8 cellular contexts compared by ENCODE assay signal in the genomic region with DNA sequence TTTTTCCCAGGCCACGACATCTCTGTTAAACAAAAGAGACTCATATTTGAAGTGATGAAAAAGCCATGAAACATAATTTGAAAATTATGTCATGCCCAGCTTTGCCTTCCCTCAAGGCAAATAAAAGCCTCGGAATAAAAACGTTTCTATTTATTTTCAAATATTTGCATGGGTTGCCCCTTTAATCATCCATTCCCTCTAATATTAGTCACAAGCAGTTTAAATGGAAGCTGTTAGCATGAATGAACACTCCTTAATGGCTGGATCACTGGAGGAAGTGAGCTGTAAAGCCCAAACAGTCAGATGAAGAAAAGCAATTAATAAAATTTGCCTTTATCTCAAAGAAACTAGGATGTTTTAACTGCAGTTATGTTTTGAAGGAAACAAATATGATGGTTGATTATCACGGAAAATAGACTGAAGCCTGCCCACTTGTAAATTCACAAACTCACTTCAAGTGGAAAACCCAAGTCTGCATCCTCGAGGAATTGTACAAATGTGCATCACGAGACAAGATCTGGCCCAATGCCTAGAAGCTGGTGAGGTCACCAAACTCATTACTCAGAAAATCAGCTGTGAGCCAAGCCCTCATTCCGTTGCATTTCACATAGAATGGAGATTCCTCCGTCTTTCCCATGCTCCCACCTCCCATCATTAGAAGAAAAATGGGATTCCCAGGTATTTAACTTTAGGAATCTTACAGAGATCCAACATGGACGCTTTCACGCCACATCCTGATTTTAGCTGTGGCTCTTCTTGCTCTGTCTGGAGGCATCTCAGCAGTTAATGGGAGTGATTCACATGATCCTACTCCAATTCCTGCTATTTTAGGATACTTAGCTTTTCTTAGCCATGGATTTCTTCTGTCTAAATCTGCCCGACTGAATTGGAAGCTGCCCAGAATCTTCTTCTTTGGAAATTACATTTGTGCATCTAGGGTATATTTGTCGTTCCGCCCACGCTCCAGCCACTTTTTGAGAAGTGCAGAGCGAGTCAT.
DNase-seq lines count a peak whose midpoint lies in the region; ATAC-seq and TF ChIP-seq lines count a peak whose summit lies in the region.

No MANE protein-coding gene starts in this region.

- H3K27me3 Mint-ChIP-seq in stimulated activated naive CD8-positive, alpha-beta T cell treated with anti-CD3 and anti-CD28 coated beads, Interleukin-15, amount 100 ng/mL, for 72 hours = peaks cover 31% of the 10 kb centered on the region
- H3K27me3 Mint-ChIP-seq in nephron progenitor cell (ENCODE audit: low read depth, poor library complexity) = peaks cover 12% of the 10 kb centered on the region

- DNase-seq in GOT3 (lab: John Stamatoyannopoulos, UW) (peak; percentile 39), amygdala (lab: John Stamatoyannopoulos, UW) (peak in 49 of 56 donors; percentile 5 to 86 (median 39)), left cardiac atrium (peak; percentile 76), skeletal muscle cell (ENCODE audit: low read depth) (peak; percentile 77), OCI-M1 (lab: John Stamatoyannopoulos, UW) (no peak), NCI-H2107 treated with DMSO at 0.1 percent for 48 hours (lab: John Stamatoyannopoulos, UW; ENCODE audit: unreplicated experiment) (no peak), nephron progenitor cell (no peak)
- DNase-seq in stimulated activated naive CD8-positive, alpha-beta T cell treated with anti-CD3 and anti-CD28 coated beads, Interleukin-15, amount 100 ng/mL, for 72 hours = no peak

- no peaks in the 10 kb centered on the region for H3K36me3 Mint-ChIP-seq in nephron progenitor cell (ENCODE audit: low read depth)

- H3K9me3 Mint-ChIP-seq in stimulated activated naive CD8-positive, alpha-beta T cell treated with anti-CD3 and anti-CD28 coated beads, Interleukin-15, amount 100 ng/mL, for 72 hours = peaks cover 0 to under 1% of the 10 kb centered on the region in 2 donors
- H3K9me3 Mint-ChIP-seq in nephron progenitor cell = no peaks in the 10 kb centered on the region

- H3K4me1 Mint-ChIP-seq in stimulated activated naive CD8-positive, alpha-beta T cell treated with anti-CD3 and anti-CD28 coated beads, Interleukin-15, amount 100 ng/mL, for 72 hours = no peaks in the 10 kb centered on the region
- H3K4me1 Mint-ChIP-seq in nephron progenitor cell = no peaks in the 10 kb centered on the region

- peak; percentile 81 to 89 for ATAC-seq in left cardiac atrium
- no peak for ATAC-seq in stimulated activated naive CD8-positive, alpha-beta T cell treated with anti-CD3 and anti-CD28 coated beads, Interleukin-15, amount 100 ng/mL, for 72 hours

- intact Hi-C loops in left cardiac atrium (cut with DNase I) = no loop called here

- TF ChIP-seq CTCF in nephron progenitor cell (IDR thresholded peaks at IDR 0.05) = no peak

- no peak overlapping the region for H3K27ac Mint-ChIP-seq in stimulated activated naive CD8-positive, alpha-beta T cell treated with anti-CD3 and anti-CD28 coated beads, Interleukin-15, amount 100 ng/mL, for 72 hours
- no peak overlapping the region for H3K27ac Mint-ChIP-seq in nephron progenitor cell

- no peak overlapping the region for H3K4me3 Mint-ChIP-seq in stimulated activated naive CD8-positive, alpha-beta T cell treated with anti-CD3 and anti-CD28 coated beads, Interleukin-15, amount 100 ng/mL, for 72 hours
- no peak overlapping the region for H3K4me3 Mint-ChIP-seq in nephron progenitor cell

- H3K4me3 ChIP-seq in skeletal muscle cell (ENCODE audit: low read depth, low read length) = peak overlapping the region; percentile 21

Comparison
In these comparisons a context has a peak if more than half of its experiments do, and no peak if none do; other contexts are left out.
1. DNase-seq: peak in GOT3 (single experiment), amygdala (49 of 56), left cardiac atrium (single experiment) and skeletal muscle cell (single experiment); none in OCI-M1 (single experiment), NCI-H2107 treated with DMSO at 0.1 percent for 48 hours (single experiment), stimulated activated naive CD8-positive, alpha-beta T cell treated with anti-CD3 and anti-CD28 coated beads, Interleukin-15, amount 100 ng/mL, for 72 hours (0 of 2) and nephron progenitor cell (single experiment).